ENCODE assay signal across 28 cellular contexts in the genomic region with DNA sequence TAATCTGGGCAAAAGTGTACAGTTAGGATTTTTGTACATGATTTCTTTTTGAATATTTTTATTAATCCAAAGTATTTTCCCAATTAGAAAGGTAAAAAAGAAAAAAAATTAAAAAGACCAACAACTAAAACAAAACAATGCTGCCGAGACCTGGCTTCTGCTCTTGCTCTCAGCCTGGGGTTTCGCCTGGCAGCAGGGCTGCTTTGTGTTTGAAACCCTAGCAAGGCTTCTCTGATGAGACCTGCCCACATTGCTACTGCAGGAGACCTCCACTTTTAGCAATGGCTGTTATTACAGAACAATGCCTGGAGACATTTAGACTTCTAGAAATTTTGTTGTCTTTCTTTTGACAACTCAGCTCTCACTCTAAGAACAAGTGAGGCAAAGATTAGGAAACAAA.
"Had no signal": no experiment of that assay in that cellular context is flagged by ENCODE, and none has a peak within 500 bp of the region (broad histone marks: within the 10 kb centered on the region; RNA-seq: fewer than 3 reads in every experiment).

No MANE protein-coding gene starts in this region.

- H3K27ac Mint-ChIP-seq: activated CD8-positive, alpha-beta memory T cell treated with anti-CD3 and anti-CD28 coated beads, Interleukin-2, amount 10 ng/mL, durations not matched to agents 7 days and 5 days; activated naive CD4-positive, alpha-beta T cell treated with anti-CD3 and anti-CD28 coated beads for 36 hours; activated naive CD8-positive, alpha-beta T cell had no signal

- DNase-seq: activated CD4-positive, alpha-beta T cell treated with anti-CD3 and anti-CD28 coated beads for 4 hours; activated CD4-positive, alpha-beta T cell treated with anti-CD3 and anti-CD28 coated beads, Interleukin-2, amount 50 U/mL, for 4 hours; activated CD8-positive, alpha-beta memory T cell treated with anti-CD3 and anti-CD28 coated beads, Interleukin-2, amount 10 ng/mL, durations not matched to agents 7 days and 5 days; activated gamma-delta T cell; activated naive CD4-positive, alpha-beta T cell treated with anti-CD3 and anti-CD28 coated beads for 36 hours; activated T-cell treated with anti-CD3 and anti-CD28 coated beads, Interleukin-2, amount 50 U/mL, for 4 hours; brain microvascular endothelial cell; MV-4-11; NCI-H1092 treated with DMSO at 0.1 percent for 48 hours; NCI-H1417 treated with DMSO at 0.1 percent for 48 hours; NCI-H1694; NCI-H2029; NCI-H2107; NCI-H2171 treated with DMSO at 0.1 percent for 48 hours; NCI-H226; NCI-H526 treated with DMSO at 0.1 percent for 48 hours; NCI-H82; OCI-M1; Right ventricle myocardium superior; RPMI8226; SJCRH30; SK-N-SH; T-helper 1 cell had no signal

- H3K36me3 ChIP-seq: brain microvascular endothelial cell, cardiac muscle cell, SJCRH30 had no signal

- H3K4me1 Mint-ChIP-seq: activated CD8-positive, alpha-beta memory T cell treated with anti-CD3 and anti-CD28 coated beads, Interleukin-2, amount 10 ng/mL, durations not matched to agents 7 days and 5 days had no signal

- ATAC-seq: activated CD4-positive, CD25-positive, alpha-beta regulatory T cell treated with anti-CD3 and anti-CD28 coated beads, Interleukin-2, amount 50 U/mL, for 24 hours; activated CD8-positive, alpha-beta memory T cell treated with anti-CD3 and anti-CD28 coated beads, Interleukin-2, amount 10 ng/mL, durations not matched to agents 7 days and 5 days; activated T-cell treated with anti-CD3 and anti-CD28 coated beads, Interleukin-2, amount 50 U/mL, for 4 hours; Panc1 had no signal

- H3K4me1 ChIP-seq: SJCRH30 had no signal

- H3K9ac ChIP-seq: SK-N-SH had no signal

- H3K4me3 ChIP-seq: cardiac muscle cell, SJCRH30 had no signal

- H3K27me3 ChIP-seq: brain microvascular endothelial cell, cardiac muscle cell, SJCRH30 had no signal

- H3K36me3 Mint-ChIP-seq: activated CD8-positive, alpha-beta memory T cell treated with anti-CD3 and anti-CD28 coated beads, Interleukin-2, amount 10 ng/mL, durations not matched to agents 7 days and 5 days; activated naive CD8-positive, alpha-beta T cell had no signal

- H3K4me3 Mint-ChIP-seq: activated CD8-positive, alpha-beta memory T cell treated with anti-CD3 and anti-CD28 coated beads, Interleukin-2, amount 10 ng/mL, durations not matched to agents 7 days and 5 days; activated naive CD4-positive, alpha-beta T cell treated with anti-CD3 and anti-CD28 coated beads for 36 hours; activated naive CD8-positive, alpha-beta T cell; activated T-cell treated with anti-CD3 and anti-CD28 coated beads, Interleukin-2, amount 50 U/mL, for 4 hours had no signal

- H3K9me3 ChIP-seq: SJCRH30, SK-N-SH had no signal

- H3K4me2 ChIP-seq: SK-N-SH had no signal

- H3K27ac ChIP-seq: brain microvascular endothelial cell, cardiac muscle cell, SJCRH30, VCaP had no signal

- H3K9me3 Mint-ChIP-seq: activated naive CD4-positive, alpha-beta T cell treated with anti-CD3 and anti-CD28 coated beads for 36 hours; activated T-cell treated with anti-CD3 and anti-CD28 coated beads, Interleukin-2, amount 50 U/mL, for 4 hours had no signal
